Comparison of ENCODE assay signal across 9 cellular contexts in the genomic region with DNA sequence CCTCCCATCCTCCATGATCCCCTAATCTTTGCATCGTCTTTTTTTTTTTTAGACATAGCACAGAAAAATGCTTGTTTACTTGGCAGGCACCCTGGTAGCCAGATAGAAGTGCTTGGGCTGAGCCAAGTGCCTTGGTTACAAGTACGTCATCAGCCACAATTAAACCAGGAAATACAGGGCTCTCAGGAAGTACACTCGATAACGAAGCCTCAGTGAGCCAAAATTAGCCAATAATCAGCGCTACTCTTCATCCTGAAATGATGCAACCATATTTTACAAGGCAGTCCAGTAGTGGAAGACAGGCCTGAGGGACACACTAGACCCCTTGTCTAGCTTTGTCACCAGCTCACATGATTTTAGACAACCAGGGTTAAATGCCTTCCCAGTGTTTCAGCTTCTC.
DNase-seq lines count a peak whose midpoint lies in the region; ATAC-seq and TF ChIP-seq lines count a peak whose summit lies in the region.
"Had no signal": no experiment of that assay in that cellular context is flagged by ENCODE, and none has a peak within 500 bp of the region (broad histone marks: within the 10 kb centered on the region; RNA-seq: fewer than 3 reads in every experiment).

No MANE protein-coding gene starts in this region.

- peaks cover 48% of the 10 kb centered on the region for H3K4me1 ChIP-seq in BLaER1

- H3K4me3 ChIP-seq in BLaER1 (peak overlapping the region; percentile 23; the same call in 1 of the 2 replicates), LNCaP clone FGC (ENCODE audit: low read depth, low read length) (no peak overlapping the region)

- no peaks in the 10 kb centered on the region for H3K36me3 Mint-ChIP-seq in T-cell

- POLR2A ChIA-PET in T-cell (lab: Charles Lee), result no interaction called here

- H3K4me2 ChIP-seq in BLaER1, result peak overlapping the region; percentile 71

- H3K4me3 Mint-ChIP-seq in T-cell, result no peak overlapping the region
- H3K4me3 Mint-ChIP-seq: effector memory CD8-positive, alpha-beta T cell had no signal

- H3K4me1 Mint-ChIP-seq in T-cell, result no peaks in the 10 kb centered on the region

- no peaks in the 10 kb centered on the region for H4K20me1 ChIP-seq in BLaER1

- no peak for TF ChIP-seq CTCF in LNCaP clone FGC (IDR thresholded peaks at IDR 0.05; ENCODE audit: control insufficient read depth, extremely low read depth, insufficient read depth)

- H3K27me3 ChIP-seq in BLaER1, result no peaks in the 10 kb centered on the region

- peak; percentile 11 for DNase-seq in LNCaP clone FGC (ENCODE audit: low read depth)
- peak; percentile 72 for DNase-seq in cerebellar cortex (ENCODE audit: low spot score)
- DNase-seq in lung microvascular endothelial cell (ENCODE audit: low read depth in 2 of 2), result peak; percentile 1 to 79
- DNase-seq in amniotic stem cell (lab: John Stamatoyannopoulos, UW), result no peak
- DNase-seq in T-cell, result no peak
- DNase-seq in NCI-H526 (lab: John Stamatoyannopoulos, UW), result no peak
- DNase-seq: effector memory CD8-positive, alpha-beta T cell had no signal

- H3K27me3 Mint-ChIP-seq in T-cell, result peaks cover 9 to 21% of the 10 kb centered on the region in 2 donors
- H3K27me3 Mint-ChIP-seq: effector memory CD8-positive, alpha-beta T cell had no signal

- H3K27ac Mint-ChIP-seq in T-cell, result no peak overlapping the region
- H3K27ac Mint-ChIP-seq: effector memory CD8-positive, alpha-beta T cell had no signal

- no peak for ATAC-seq in T-cell (replicated peaks in 1 of 4)
- ATAC-seq in GM21515 (IDR thresholded peaks at IDR 0.05; ENCODE audit: unreplicated experiment), result no peak
- ATAC-seq: effector memory CD8-positive, alpha-beta T cell had no signal

- no peak overlapping the region for H3K9ac ChIP-seq in BLaER1

- H3K9me3 ChIP-seq in BLaER1, result peaks cover 21% of the 10 kb centered on the region

- peaks cover 5 to 20% (median 10%) of the 10 kb centered on the region in 3 donors for H3K9me3 Mint-ChIP-seq in T-cell

- H3K36me3 ChIP-seq in BLaER1, result no peaks in the 10 kb centered on the region

- H3K27ac ChIP-seq in BLaER1, result peak overlapping the region; percentile 73

- CTCF ChIA-PET in T-cell (lab: Charles Lee), result no interaction called here

Comparison
In these comparisons a context has a peak if more than half of its experiments do, and no peak if none do; other contexts are left out.
1. DNase-seq: peak in LNCaP clone FGC (single experiment), cerebellar cortex (single experiment) and lung microvascular endothelial cell (2 of 2); none in amniotic stem cell (single experiment), T-cell (0 of 34) and NCI-H526 (0 of 2).